In the genomic region with DNA sequence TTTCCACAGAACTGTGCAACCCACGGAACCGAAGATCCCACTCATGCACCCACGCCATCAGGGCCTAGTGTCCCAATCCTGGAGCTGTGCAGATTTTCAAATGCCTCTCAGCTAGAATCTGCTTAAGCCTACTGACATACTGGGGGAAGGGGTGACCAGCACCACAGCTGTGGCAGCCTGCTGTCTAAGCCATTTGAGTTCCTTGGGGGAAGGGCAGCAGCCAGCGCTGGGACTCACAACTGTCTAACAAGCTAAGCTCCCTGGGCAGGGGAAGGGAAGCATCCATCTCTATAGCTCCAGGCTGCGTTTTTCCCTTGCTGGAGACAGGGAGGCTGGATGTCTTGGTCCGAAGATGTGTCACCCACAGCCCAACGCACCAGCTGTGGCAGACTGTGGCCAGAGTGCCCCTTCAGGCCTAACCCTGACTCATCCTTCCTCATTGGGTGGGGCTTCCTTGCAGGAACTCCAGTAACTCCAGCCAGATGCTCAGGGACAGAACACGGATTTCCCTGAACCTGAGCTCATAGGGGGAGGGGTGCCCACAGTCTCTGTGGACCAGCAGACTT, we compare ENCODE assay signal across 1 cellular context.
TF ChIP-seq lines count a peak whose summit lies in the region.

No MANE protein-coding gene starts in this region.

TF ChIP-seq in GM23338, 12 proteins besides CTCF, POLR2A, EP300 and RAD21 (continued from another document):
- TF ChIP-seq, protein P1, sequence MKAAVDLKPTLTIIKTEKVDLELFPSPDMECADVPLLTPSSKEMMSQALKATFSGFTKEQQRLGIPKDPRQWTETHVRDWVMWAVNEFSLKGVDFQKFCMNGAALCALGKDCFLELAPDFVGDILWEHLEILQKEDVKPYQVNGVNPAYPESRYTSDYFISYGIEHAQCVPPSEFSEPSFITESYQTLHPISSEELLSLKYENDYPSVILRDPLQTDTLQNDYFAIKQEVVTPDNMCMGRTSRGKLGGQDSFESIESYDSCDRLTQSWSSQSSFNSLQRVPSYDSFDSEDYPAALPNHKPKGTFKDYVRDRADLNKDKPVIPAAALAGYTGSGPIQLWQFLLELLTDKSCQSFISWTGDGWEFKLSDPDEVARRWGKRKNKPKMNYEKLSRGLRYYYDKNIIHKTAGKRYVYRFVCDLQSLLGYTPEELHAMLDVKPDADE (IDR thresholded peaks at IDR 0.05), result no peak
- TF ChIP-seq, protein P2, sequence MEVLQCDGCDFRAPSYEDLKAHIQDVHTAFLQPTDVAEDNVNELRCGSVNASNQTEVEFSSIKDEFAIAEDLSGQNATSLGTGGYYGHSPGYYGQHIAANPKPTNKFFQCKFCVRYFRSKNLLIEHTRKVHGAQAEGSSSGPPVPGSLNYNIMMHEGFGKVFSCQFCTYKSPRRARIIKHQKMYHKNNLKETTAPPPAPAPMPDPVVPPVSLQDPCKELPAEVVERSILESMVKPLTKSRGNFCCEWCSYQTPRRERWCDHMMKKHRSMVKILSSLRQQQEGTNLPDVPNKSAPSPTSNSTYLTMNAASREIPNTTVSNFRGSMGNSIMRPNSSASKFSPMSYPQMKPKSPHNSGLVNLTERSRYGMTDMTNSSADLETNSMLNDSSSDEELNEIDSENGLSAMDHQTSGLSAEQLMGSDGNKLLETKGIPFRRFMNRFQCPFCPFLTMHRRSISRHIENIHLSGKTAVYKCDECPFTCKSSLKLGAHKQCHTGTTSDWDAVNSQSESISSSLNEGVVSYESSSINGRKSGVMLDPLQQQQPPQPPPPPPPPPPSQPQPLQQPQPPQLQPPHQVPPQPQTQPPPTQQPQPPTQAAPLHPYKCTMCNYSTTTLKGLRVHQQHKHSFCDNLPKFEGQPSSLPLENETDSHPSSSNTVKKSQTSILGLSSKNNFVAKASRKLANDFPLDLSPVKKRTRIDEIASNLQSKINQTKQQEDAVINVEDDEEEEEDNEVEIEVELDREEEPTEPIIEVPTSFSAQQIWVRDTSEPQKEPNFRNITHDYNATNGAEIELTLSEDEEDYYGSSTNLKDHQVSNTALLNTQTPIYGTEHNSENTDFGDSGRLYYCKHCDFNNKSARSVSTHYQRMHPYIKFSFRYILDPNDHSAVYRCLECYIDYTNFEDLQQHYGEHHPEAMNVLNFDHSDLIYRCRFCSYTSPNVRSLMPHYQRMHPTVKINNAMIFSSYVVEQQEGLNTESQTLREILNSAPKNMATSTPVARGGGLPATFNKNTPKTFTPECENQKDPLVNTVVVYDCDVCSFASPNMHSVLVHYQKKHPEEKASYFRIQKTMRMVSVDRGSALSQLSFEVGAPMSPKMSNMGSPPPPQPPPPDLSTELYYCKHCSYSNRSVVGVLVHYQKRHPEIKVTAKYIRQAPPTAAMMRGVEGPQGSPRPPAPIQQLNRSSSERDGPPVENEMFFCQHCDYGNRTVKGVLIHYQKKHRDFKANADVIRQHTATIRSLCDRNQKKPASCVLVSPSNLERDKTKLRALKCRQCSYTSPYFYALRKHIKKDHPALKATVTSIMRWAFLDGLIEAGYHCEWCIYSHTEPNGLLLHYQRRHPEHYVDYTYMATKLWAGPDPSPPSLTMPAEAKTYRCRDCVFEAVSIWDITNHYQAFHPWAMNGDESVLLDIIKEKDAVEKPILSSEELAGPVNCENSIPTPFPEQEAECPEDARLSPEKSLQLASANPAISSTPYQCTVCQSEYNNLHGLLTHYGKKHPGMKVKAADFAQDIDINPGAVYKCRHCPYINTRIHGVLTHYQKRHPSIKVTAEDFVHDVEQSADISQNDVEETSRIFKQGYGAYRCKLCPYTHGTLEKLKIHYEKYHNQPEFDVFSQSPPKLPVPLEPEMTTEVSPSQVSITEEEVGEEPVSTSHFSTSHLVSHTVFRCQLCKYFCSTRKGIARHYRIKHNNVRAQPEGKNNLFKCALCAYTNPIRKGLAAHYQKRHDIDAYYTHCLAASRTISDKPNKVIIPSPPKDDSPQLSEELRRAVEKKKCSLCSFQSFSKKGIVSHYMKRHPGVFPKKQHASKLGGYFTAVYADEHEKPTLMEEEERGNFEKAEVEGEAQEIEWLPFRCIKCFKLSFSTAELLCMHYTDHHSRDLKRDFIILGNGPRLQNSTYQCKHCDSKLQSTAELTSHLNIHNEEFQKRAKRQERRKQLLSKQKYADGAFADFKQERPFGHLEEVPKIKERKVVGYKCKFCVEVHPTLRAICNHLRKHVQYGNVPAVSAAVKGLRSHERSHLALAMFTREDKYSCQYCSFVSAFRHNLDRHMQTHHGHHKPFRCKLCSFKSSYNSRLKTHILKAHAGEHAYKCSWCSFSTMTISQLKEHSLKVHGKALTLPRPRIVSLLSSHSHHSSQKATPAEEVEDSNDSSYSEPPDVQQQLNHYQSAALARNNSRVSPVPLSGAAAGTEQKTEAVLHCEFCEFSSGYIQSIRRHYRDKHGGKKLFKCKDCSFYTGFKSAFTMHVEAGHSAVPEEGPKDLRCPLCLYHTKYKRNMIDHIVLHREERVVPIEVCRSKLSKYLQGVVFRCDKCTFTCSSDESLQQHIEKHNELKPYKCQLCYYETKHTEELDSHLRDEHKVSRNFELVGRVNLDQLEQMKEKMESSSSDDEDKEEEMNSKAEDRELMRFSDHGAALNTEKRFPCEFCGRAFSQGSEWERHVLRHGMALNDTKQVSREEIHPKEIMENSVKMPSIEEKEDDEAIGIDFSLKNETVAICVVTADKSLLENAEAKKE (CRISPR knock-in tag; IDR thresholded peaks at IDR 0.05), result no peak
- TF ChIP-seq POLR2AphosphoS5 (IDR thresholded peaks at IDR 0.05; ENCODE audit: low read depth), result no peak
- TF ChIP-seq EZH2 (IDR thresholded peaks at IDR 0.05; ENCODE audit: low read depth, unreplicated experiment), result no peak
- TF ChIP-seq NANOG (IDR thresholded peaks at IDR 0.05; ENCODE audit: borderline replicate concordance), result no peak
- no peak for TF ChIP-seq CREB1 (CRISPR knock-in tag; IDR thresholded peaks at IDR 0.05; ENCODE audit: low read depth)
- TF ChIP-seq JUNB (IDR thresholded peaks at IDR 0.05; ENCODE audit: unreplicated experiment), result no peak
- TF ChIP-seq ZNF114 (CRISPR knock-in tag; IDR thresholded peaks at IDR 0.05), result no peak
